In the genomic region with DNA sequence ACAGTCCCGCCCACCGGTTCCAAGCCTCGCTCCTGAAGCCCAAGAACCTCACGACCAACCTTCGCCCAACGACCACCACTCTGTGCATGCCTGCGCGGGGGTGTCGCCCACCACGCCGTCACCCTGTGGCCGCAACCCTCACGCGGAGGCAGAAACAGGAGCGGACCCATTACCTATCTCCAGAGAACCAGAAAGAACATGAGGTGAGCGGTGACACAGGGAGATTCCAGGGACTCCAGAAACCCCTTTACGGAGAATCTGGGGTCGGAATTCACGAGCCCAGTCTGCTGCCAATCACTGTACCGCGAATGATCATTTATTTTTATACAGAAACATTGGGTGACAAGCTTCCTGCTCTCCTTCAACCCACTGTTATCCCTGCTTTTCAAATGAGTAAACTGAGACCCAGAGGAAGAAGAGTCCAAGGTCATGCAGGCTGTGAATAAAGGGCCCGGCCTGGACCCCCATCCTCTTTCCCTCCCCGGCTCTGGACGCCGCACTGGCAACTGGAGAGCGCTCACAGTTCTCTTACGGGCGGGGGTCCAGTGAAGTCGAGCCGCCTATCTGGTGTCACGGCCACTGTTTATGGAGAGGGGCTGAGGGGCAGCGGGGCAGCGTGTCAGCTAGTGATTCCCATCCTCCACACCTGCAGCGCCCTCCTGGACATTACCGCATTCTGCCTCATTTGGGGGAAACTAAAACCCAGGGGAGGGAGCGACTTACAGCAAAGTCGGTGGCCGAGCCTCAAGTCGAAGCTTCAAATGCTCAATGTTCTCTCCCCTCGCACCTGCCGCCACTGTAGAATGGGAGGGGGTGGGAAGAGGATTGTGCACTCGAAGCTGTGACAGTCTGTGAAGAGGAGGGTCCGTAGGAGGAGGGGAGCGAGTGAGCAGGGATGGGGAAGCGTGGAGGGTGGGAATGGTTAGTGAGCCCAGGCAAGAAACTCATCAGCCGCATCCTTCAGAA, we compare ENCODE assay signal across 8 cellular contexts. TPM values are rescaled to one million over a fixed set of nuclear protein-coding genes. Genes with fewer than 3 reads are reported as not detected.
DNase-seq lines count a peak whose midpoint lies in the region; ATAC-seq and TF ChIP-seq lines count a peak whose summit lies in the region.

No MANE protein-coding gene starts in this region.

- H3K27ac ChIP-seq in HEK293 (ENCODE audit: extremely low read depth, low read depth, low read length): no peak overlapping the region
- H3K27ac ChIP-seq in SJCRH30: no peak overlapping the region

- H3K4me3 ChIP-seq in HEK293 (ENCODE audit: low read depth, low read length): peak overlapping the region; percentile 50
- H3K4me3 ChIP-seq in SJCRH30: peak overlapping the region; percentile 69
- H3K4me3 ChIP-seq in foreskin fibroblast (ENCODE audit: low read depth in 1 of 2, low read length in 2 of 2): peak overlapping the region; percentile 7 to 24
- H3K4me3 ChIP-seq in skeletal muscle cell (ENCODE audit: low read depth, low read length): peak overlapping the region; percentile 35

- ATAC-seq in GM19397 (IDR thresholded peaks at IDR 0.05; ENCODE audit: unreplicated experiment) (no peak), GM21737 (IDR thresholded peaks at IDR 0.05; ENCODE audit: unreplicated experiment) (no peak), GM19035 (IDR thresholded peaks at IDR 0.05; ENCODE audit: unreplicated experiment) (no peak)

- TF ChIP-seq CTCF in HEK293 (tag by site-specific recombination; IDR thresholded peaks at IDR 0.05): no peak
- TF ChIP-seq CTCF in foreskin fibroblast (IDR thresholded peaks at IDR 0.05; ENCODE audit: low read depth, low read length): no peak

- POLR2A ChIA-PET in HEK293 (lab: Yijun Ruan, JAX): interaction anchor here (0.8 to 0.9 kb wide), 3 partner anchors 30 to 32 kb away, joined by 3 to 4 read pairs (median 3); no protein-coding TSS in a partner anchor

- peaks cover 35% of the 10 kb centered on the region for H3K27me3 ChIP-seq in SJCRH30

- CTCF ChIA-PET in HEK293 (lab: Yijun Ruan, JAX): interaction anchor here (0.6 to 6.2 kb wide), 9 partner anchors 13 to 175 kb away, joined by 3 to 96 read pairs (median 4); a partner anchor contains a TSS

- no peaks in the 10 kb centered on the region for H3K36me3 ChIP-seq in HEK293 (ENCODE audit: control insufficient read depth in 2 of 2, insufficient read depth in 1 of 2, low read length in 2 of 2)
- H3K36me3 ChIP-seq in SJCRH30: no peaks in the 10 kb centered on the region

- H3K9me3 ChIP-seq in HEK293 (ENCODE audit: control insufficient read depth, insufficient read depth, low read depth, low read length): no peaks in the 10 kb centered on the region
- H3K9me3 ChIP-seq in SJCRH30 (replicated peaks): no peaks in the 10 kb centered on the region

- H3K4me1 ChIP-seq in HEK293 (ENCODE audit: control insufficient read depth, insufficient read depth, low read length) (peaks cover 9% of the 10 kb centered on the region), SJCRH30 (peaks cover 5% of the 10 kb centered on the region; the same call in 1 of the 2 replicates)

- peak in 1 of 2 experiments; percentile 31 for DNase-seq in SJCRH30
- DNase-seq in foreskin fibroblast: no peak
- DNase-seq in skeletal muscle cell (ENCODE audit: low read depth): no peak
- DNase-seq in dedifferentiated amniotic fluid mesenchymal stem cell (ENCODE audit: extremely low spot score): no peak

TF ChIP-seq in HEK293, 187 proteins besides CTCF, POLR2A, EP300 and RAD21 (continues in another document):
- TF ChIP-seq ZBTB8A (tag by site-specific recombination; IDR thresholded peaks at IDR 0.05): peak; percentile 1; the same call in 1 of the 2 replicates
- TF ChIP-seq ZNF664 (tag by site-specific recombination; IDR thresholded peaks at IDR 0.05): no peak
- no peak for TF ChIP-seq ZNF311 (tag by site-specific recombination; IDR thresholded peaks at IDR 0.05; ENCODE audit: borderline replicate concordance)
- TF ChIP-seq ZBTB20 (tag by site-specific recombination; IDR thresholded peaks at IDR 0.05): peak; percentile 30; the same call in 1 of the 2 replicates
- TF ChIP-seq, protein P1, sequence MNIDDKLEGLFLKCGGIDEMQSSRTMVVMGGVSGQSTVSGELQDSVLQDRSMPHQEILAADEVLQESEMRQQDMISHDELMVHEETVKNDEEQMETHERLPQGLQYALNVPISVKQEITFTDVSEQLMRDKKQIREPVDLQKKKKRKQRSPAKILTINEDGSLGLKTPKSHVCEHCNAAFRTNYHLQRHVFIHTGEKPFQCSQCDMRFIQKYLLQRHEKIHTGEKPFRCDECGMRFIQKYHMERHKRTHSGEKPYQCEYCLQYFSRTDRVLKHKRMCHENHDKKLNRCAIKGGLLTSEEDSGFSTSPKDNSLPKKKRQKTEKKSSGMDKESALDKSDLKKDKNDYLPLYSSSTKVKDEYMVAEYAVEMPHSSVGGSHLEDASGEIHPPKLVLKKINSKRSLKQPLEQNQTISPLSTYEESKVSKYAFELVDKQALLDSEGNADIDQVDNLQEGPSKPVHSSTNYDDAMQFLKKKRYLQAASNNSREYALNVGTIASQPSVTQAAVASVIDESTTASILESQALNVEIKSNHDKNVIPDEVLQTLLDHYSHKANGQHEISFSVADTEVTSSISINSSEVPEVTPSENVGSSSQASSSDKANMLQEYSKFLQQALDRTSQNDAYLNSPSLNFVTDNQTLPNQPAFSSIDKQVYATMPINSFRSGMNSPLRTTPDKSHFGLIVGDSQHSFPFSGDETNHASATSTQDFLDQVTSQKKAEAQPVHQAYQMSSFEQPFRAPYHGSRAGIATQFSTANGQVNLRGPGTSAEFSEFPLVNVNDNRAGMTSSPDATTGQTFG (tag by site-specific recombination; IDR thresholded peaks at IDR 0.05; ENCODE audit: borderline replicate concordance): no peak
- TF ChIP-seq IKZF3 (tag by site-specific recombination; IDR thresholded peaks at IDR 0.05): no peak
- no peak for TF ChIP-seq ZNF658 (tag by site-specific recombination; IDR thresholded peaks at IDR 0.05)
- no peak for TF ChIP-seq ZNF670 (tag by site-specific recombination; IDR thresholded peaks at IDR 0.05; ENCODE audit: low read depth)
- no peak for TF ChIP-seq OVOL3 (tag by site-specific recombination; IDR thresholded peaks at IDR 0.05)
- no peak for TF ChIP-seq GFI1B (tag by site-specific recombination; IDR thresholded peaks at IDR 0.05)
- no peak for TF ChIP-seq ZNF391 (tag by site-specific recombination; IDR thresholded peaks at IDR 0.05; ENCODE audit: borderline replicate concordance, low read depth)
- TF ChIP-seq, protein P2, sequence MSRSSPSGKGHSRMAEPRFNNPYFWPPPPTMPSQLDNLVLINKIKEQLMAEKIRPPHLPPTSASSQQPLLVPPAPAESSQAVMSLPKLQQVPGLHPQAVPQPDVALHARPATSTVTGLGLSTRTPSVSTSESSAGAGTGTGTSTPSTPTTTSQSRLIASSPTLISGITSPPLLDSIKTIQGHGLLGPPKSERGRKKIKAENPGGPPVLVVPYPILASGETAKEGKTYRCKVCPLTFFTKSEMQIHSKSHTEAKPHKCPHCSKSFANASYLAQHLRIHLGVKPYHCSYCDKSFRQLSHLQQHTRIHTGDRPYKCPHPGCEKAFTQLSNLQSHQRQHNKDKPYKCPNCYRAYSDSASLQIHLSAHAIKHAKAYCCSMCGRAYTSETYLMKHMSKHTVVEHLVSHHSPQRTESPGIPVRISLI (tag by site-specific recombination; IDR thresholded peaks at IDR 0.05): no peak
- no peak for TF ChIP-seq SALL2 (tag by site-specific recombination; IDR thresholded peaks at IDR 0.05; ENCODE audit: borderline replicate concordance)
- TF ChIP-seq, protein P3, sequence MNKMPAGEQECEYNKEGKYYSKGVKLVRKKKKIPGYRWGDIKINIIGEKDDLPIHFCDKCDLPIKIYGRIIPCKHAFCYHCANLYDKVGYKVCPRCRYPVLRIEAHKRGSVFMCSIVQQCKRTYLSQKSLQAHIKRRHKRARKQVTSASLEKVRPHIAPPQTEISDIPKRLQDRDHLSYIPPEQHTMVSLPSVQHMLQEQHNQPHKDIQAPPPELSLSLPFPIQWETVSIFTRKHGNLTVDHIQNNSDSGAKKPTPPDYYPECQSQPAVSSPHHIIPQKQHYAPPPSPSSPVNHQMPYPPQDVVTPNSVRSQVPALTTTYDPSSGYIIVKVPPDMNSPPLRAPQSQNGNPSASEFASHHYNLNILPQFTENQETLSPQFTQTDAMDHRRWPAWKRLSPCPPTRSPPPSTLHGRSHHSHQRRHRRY (tag by site-specific recombination; IDR thresholded peaks at IDR 0.05): no peak
- TF ChIP-seq, protein P4, sequence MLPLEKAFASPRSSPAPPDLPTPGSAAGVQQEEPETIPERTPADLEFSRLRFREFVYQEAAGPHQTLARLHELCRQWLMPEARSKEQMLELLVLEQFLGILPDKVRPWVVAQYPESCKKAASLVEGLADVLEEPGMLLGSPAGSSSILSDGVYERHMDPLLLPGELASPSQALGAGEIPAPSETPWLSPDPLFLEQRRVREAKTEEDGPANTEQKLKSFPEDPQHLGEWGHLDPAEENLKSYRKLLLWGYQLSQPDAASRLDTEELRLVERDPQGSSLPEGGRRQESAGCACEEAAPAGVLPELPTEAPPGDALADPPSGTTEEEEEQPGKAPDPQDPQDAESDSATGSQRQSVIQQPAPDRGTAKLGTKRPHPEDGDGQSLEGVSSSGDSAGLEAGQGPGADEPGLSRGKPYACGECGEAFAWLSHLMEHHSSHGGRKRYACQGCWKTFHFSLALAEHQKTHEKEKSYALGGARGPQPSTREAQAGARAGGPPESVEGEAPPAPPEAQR (tag by site-specific recombination; IDR thresholded peaks at IDR 0.05): no peak
- no peak for TF ChIP-seq MEIS1 (CRISPR knock-in tag; IDR thresholded peaks at IDR 0.05; ENCODE audit: borderline replicate concordance)
- TF ChIP-seq, protein P5, sequence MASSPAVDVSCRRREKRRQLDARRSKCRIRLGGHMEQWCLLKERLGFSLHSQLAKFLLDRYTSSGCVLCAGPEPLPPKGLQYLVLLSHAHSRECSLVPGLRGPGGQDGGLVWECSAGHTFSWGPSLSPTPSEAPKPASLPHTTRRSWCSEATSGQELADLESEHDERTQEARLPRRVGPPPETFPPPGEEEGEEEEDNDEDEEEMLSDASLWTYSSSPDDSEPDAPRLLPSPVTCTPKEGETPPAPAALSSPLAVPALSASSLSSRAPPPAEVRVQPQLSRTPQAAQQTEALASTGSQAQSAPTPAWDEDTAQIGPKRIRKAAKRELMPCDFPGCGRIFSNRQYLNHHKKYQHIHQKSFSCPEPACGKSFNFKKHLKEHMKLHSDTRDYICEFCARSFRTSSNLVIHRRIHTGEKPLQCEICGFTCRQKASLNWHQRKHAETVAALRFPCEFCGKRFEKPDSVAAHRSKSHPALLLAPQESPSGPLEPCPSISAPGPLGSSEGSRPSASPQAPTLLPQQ (tag by site-specific recombination; IDR thresholded peaks at IDR 0.05): no peak
- no peak for TF ChIP-seq ZBTB21 (tag by site-specific recombination; IDR thresholded peaks at IDR 0.05)

RNA-seq across cellular contexts. Expression of a gene that starts 0.7 kb away (rescaled TPM):
- 4.4 and 4.9 TPM in 2 replicates for total RNA-seq in SJCRH30 (2014; rRNA removed; shearing (Covaris generic))

RNA-seq across cellular contexts. Expression of a gene that starts 11.7 kb away (rescaled TPM):
- not detected in 2 replicates for total RNA-seq in SJCRH30 (2014; rRNA removed; shearing (Covaris generic))

RNA-seq across cellular contexts. Expression of a gene that starts 18.7 kb away (rescaled TPM):
- 0.23 and 0.34 TPM in 2 replicates for total RNA-seq in SJCRH30 (2014; rRNA removed; shearing (Covaris generic))

RNA-seq across cellular contexts. Expression of a gene that starts 44.7 kb away (rescaled TPM):
- 0.32 and 1.6 TPM in 2 replicates for total RNA-seq in SJCRH30 (2014; rRNA removed; shearing (Covaris generic))

RNA-seq across cellular contexts. Expression of a gene that starts 46.4 kb away (rescaled TPM):
- total RNA-seq in SJCRH30 (2014; rRNA removed; shearing (Covaris generic)): 57.8 and 61.4 TPM in 2 replicates

Comparison
In these comparisons a context has a peak if more than half of its experiments do, and no peak if none do; other contexts are left out.
1. H3K4me3 ChIP-seq: peak in every context shown above with its lines; median percentile 69 in SJCRH30; 50 in HEK293; 35 in skeletal muscle cell; 16 in foreskin fibroblast.